In genomic region chrX:154517101-154517781, GRCh38 we compare ENCODE assay signal across 9 cellular contexts. TPM values are rescaled to one million over a fixed set of nuclear protein-coding genes. Genes with fewer than 3 reads are reported as not detected.
DNase-seq lines count a peak whose midpoint lies in the region; ATAC-seq and TF ChIP-seq lines count a peak whose summit lies in the region.
"Had no signal": no experiment of that assay in that cellular context is flagged by ENCODE, and none has a peak within 500 bp of the region (broad histone marks: within the 10 kb centered on the region; RNA-seq: fewer than 3 reads in every experiment).

No MANE protein-coding gene starts in this region.

- no peaks in the 10 kb centered on the region for H4K20me1 ChIP-seq in MM.1S (ENCODE audit: insufficient read depth, low read length)

- no peaks in the 10 kb centered on the region for H3K36me3 ChIP-seq in MM.1S (replicated peaks; ENCODE audit: insufficient read depth, low read length)
- H3K36me3 ChIP-seq in lung (ENCODE audit: control insufficient read depth in 2 of 2, insufficient read depth in 2 of 2, low read length in 2 of 2) = no peaks in the 10 kb centered on the region
- H3K36me3 ChIP-seq in suprapubic skin = no peaks in the 10 kb centered on the region

- H3K9ac ChIP-seq in MM.1S (ENCODE audit: low read length) = no peak overlapping the region

- no peaks in the 10 kb centered on the region for H3K9me3 ChIP-seq in MM.1S (replicated peaks; ENCODE audit: insufficient read depth, low read length)
- peaks cover 0 to 5% of the 10 kb centered on the region in 2 donors for H3K9me3 ChIP-seq in lung (ENCODE audit: control insufficient read depth in 2 of 2, insufficient read depth in 1 of 2, low read length in 1 of 2)
- H3K9me3 ChIP-seq in suprapubic skin = no peaks in the 10 kb centered on the region

- H3F3A ChIP-seq in MM.1S (ENCODE audit: insufficient read depth, low read length) = no peaks in the 10 kb centered on the region

- no peak for DNase-seq in MM.1S
- DNase-seq in lung (ENCODE audit: low spot score) = no peak
- DNase-seq in suprapubic skin (ENCODE audit: low spot score in 2 of 2) = peak in 1 of 2 donors; percentile 69
- DNase-seq in NCI-H146 (lab: John Stamatoyannopoulos, UW) = no peak
- no peak for DNase-seq in GM20000 (ENCODE audit: low spot score)
- DNase-seq: activated CD4-positive, alpha-beta T cell treated with anti-CD3 and anti-CD28 coated beads, Interleukin-2, amount 10 ng/mL, durations not matched to agents 24 days and 14 days had no signal

- no peaks in the 10 kb centered on the region for H3K27me3 ChIP-seq in MM.1S (replicated peaks; ENCODE audit: insufficient read depth, low read length)
- H3K27me3 ChIP-seq in lung (ENCODE audit: control insufficient read depth, insufficient read depth) = no peaks in the 10 kb centered on the region
- no peaks in the 10 kb centered on the region for H3K27me3 ChIP-seq in suprapubic skin

- no peak for TF ChIP-seq POLR2A in suprapubic skin (IDR thresholded peaks at IDR 0.05)

- TF ChIP-seq EP300 in suprapubic skin (IDR thresholded peaks at IDR 0.05) = no peak

- H3K27ac ChIP-seq in MM.1S (ENCODE audit: low read length) = no peak overlapping the region
- peak overlapping the region; percentile 98 for H3K27ac ChIP-seq in cingulate gyrus (ENCODE audit: low read depth, low read length)
- H3K27ac ChIP-seq in lung (ENCODE audit: low read depth in 1 of 2, low read length in 1 of 2) = peak overlapping the region; percentile 76 to 92
- H3K27ac ChIP-seq in suprapubic skin = peak overlapping the region; percentile 92

- no peaks in the 10 kb centered on the region for H3K4me1 ChIP-seq in MM.1S (ENCODE audit: low read length)
- peaks cover 0 to 4% of the 10 kb centered on the region in 2 donors for H3K4me1 ChIP-seq in lung (ENCODE audit: control insufficient read depth in 2 of 2, insufficient read depth in 2 of 2, low read length in 2 of 2)
- peaks cover 16% of the 10 kb centered on the region for H3K4me1 ChIP-seq in suprapubic skin

- WGBS in lung, 2 donors = 59 to 68% methylated on average over 19 to 25 of the region's 25 CpGs
- 60% methylated on average over 23 of the region's 25 CpGs for WGBS in suprapubic skin

- H3K4me3 ChIP-seq in MM.1S (ENCODE audit: low read length) (no peak overlapping the region), lung (no peak overlapping the region), suprapubic skin (peak overlapping the region; percentile 66)

- TF ChIP-seq CTCF in MM.1S (IDR thresholded peaks at IDR 0.05; ENCODE audit: low read length) (no peak), lung (IDR thresholded peaks at IDR 0.05; ENCODE audit: control extremely low read depth, extremely low read depth) (no peak), suprapubic skin (IDR thresholded peaks at IDR 0.05) (no peak), GM20000 (IDR thresholded peaks at IDR 0.05; ENCODE audit: extremely low read depth, missing control alignments) (no peak)

- H3K4me2 ChIP-seq in MM.1S (ENCODE audit: low read depth, low read length) = peak overlapping the region; percentile 50; the same call in 1 of the 2 replicates

- H3K79me2 ChIP-seq in MM.1S (ENCODE audit: low read length) = peaks cover 4% of the 10 kb centered on the region; the same call in 1 of the 2 replicates

- ATAC-seq in lung (ENCODE audit: insufficient read depth, low FRiP score) (no peak), HG03432 (IDR thresholded peaks at IDR 0.05; ENCODE audit: unreplicated experiment) (no peak), HG03520 (IDR thresholded peaks at IDR 0.05; ENCODE audit: unreplicated experiment) (no peak)

- no peaks in the 10 kb centered on the region for H3K9me2 ChIP-seq in MM.1S (replicated peaks; ENCODE audit: insufficient read depth, low read length)

- no peak overlapping the region for H2AFZ ChIP-seq in MM.1S (ENCODE audit: low read length)

RNA-seq across cellular contexts. Expression of gene FAM3A, which starts 1.2 kb away (rescaled TPM):
- 10 to 100 TPM; 21.5 to 48.6 TPM for total RNA-seq in lung
- 10 to 100 TPM; 43.9 to 61.2 TPM for polyA plus RNA-seq in lung
- total RNA-seq in suprapubic skin = 10 to 100 TPM; 33.5 to 40.6 (median 36.6) TPM

RNA-seq across cellular contexts. Expression of gene SLC10A3, which starts 26.8 kb away (rescaled TPM):
- total RNA-seq in lung (10 to 100 TPM; 11.1 to 30.9 TPM), suprapubic skin (10 to 100 TPM; 16.5 to 45.0 (median 38.8) TPM)
- polyA plus RNA-seq in lung = 10 to 100 TPM; 27.3 to 33.0 TPM

RNA-seq across cellular contexts. Expression of gene G6PD, which starts 29.4 kb away (rescaled TPM):
- total RNA-seq in lung = 100 to 1,000 TPM in 1 of 2 donors, 10 to 100 TPM in 1; 24.3 to 106 TPM
- 10 to 100 TPM; 55.4 to 75.6 TPM for polyA plus RNA-seq in lung
- 10 to 100 TPM; 22.6 to 60.4 (median 42.0) TPM for total RNA-seq in suprapubic skin

RNA-seq across cellular contexts. Expression of gene IKBKG, which starts 30.2 kb away (rescaled TPM):
- 10 to 100 TPM; 12.0 to 58.3 TPM for total RNA-seq in lung
- 10 to 100 TPM; 23.1 to 49.6 TPM for polyA plus RNA-seq in lung
- 10 to 100 TPM; 13.1 to 18.3 (median 15.3) TPM for total RNA-seq in suprapubic skin

RNA-seq across cellular contexts. Expression of gene UBL4A, which starts 30.8 kb away (rescaled TPM):
- total RNA-seq in lung (10 to 100 TPM; 22.9 to 38.2 TPM), suprapubic skin (10 to 100 TPM; 25.8 to 50.5 (median 46.4) TPM)
- polyA plus RNA-seq in lung = 10 to 100 TPM; 21.3 to 39.6 TPM
